Comparison of ENCODE assay signal across 1 cellular context in genomic region chr11:62418733-62419132, GRCh38.
TF ChIP-seq lines count a peak whose summit lies in the region.

SCGB1A1 (plus strand) TSS chr11:62419033; CDS start chr11:62419096, 63 bp downstream.

TF ChIP-seq in K562, 482 proteins besides CTCF, POLR2A, EP300 and RAD21:
- no peak for TF ChIP-seq ZNF408 (CRISPR knock-in tag; IDR thresholded peaks at IDR 0.05; ENCODE audit: low read depth)
- no peak for TF ChIP-seq MECOM (CRISPR knock-in tag; IDR thresholded peaks at IDR 0.05)
- no peak for TF ChIP-seq HLTF (IDR thresholded peaks at IDR 0.05)
- TF ChIP-seq EWSR1 (IDR thresholded peaks at IDR 0.05; ENCODE audit: borderline replicate concordance, low read depth, partially characterized antibody): no peak
- TF ChIP-seq ZNF232 (CRISPR knock-in tag; IDR thresholded peaks at IDR 0.05): no peak
- no peak for TF ChIP-seq PHB (CRISPR knock-in tag; IDR thresholded peaks at IDR 0.05)
- no peak for TF ChIP-seq RNF2 (IDR thresholded peaks at IDR 0.05)
- TF ChIP-seq REST (CRISPR knock-in tag; IDR thresholded peaks at IDR 0.05; ENCODE audit: low read depth): no peak
- no peak for TF ChIP-seq PCBP1 (IDR thresholded peaks at IDR 0.05; ENCODE audit: low read depth, low read length, poor library complexity, severe bottlenecking)
- TF ChIP-seq SNRNP70 (optimal IDR thresholded peaks at IDR 0.05; ENCODE audit: low read depth, low read length): no peak
TF ChIP-seq in K562: peak in this region for 0.
